ENCODE assay signal across 8 cellular contexts in genomic region chr10:86756511-86757109, GRCh38. TPM values are rescaled to one million over a fixed set of nuclear protein-coding genes. Genes with fewer than 3 reads are reported as not detected.
DNase-seq lines count a peak whose midpoint lies in the region; ATAC-seq, FAIRE-seq and TF ChIP-seq lines count a peak whose summit lies in the region.

TSS of gene BMPR1A (plus strand) at chr10:86756619. CDS start at chr10:86876019, 119,400 bp downstream.

- H3K27ac Mint-ChIP-seq in natural killer cell treated with Interleukin-12 subunit alpha and Interleukin-12 subunit beta and Interleukin-15 and Interleukin-18, amount 100 ng/mL, for 72 hours: peak within 1 kb of the TSS; percentile 60 to 62

- H3K36me3 Mint-ChIP-seq in natural killer cell treated with Interleukin-12 subunit alpha and Interleukin-12 subunit beta and Interleukin-15 and Interleukin-18, amount 100 ng/mL, for 72 hours: peaks cover 10% of the 10 kb centered on the region

- DNase-seq in GM18507 (ENCODE audit: extremely low spot score, insufficient read length, low read depth): no peak
- DNase-seq in natural killer cell treated with Interleukin-12 subunit alpha and Interleukin-12 subunit beta and Interleukin-15 and Interleukin-18, amount 100 ng/mL, for 72 hours (ENCODE audit: low spot score): no peak
- no peak for DNase-seq in NCI-H345 (lab: John Stamatoyannopoulos, UW)
- DNase-seq in inferior parietal cortex (ENCODE audit: extremely low spot score): no peak

- 0 out of 2 replicates have a peak, but pooled peaks have one; percentile 18 for TF ChIP-seq POLR2A in Raji (IDR thresholded peaks at IDR 0.05; ENCODE audit: insufficient read depth, low read depth, low read length)

- H3K4me3 Mint-ChIP-seq in natural killer cell treated with Interleukin-12 subunit alpha and Interleukin-12 subunit beta and Interleukin-15 and Interleukin-18, amount 100 ng/mL, for 72 hours: peak within 1 kb of the TSS; percentile 89

- H3K79me2 ChIP-seq in ACC112 (ENCODE audit: control insufficient read depth, insufficient read depth, low read length, unreplicated experiment): peaks cover 77% of the 10 kb centered on the region

- H3K4me1 Mint-ChIP-seq in natural killer cell treated with Interleukin-12 subunit alpha and Interleukin-12 subunit beta and Interleukin-15 and Interleukin-18, amount 100 ng/mL, for 72 hours (ENCODE audit: low read depth in 2 of 2): peaks cover 32 to 37% of the 10 kb centered on the region in 2 donors

- no peaks in the 10 kb centered on the region for H3K9me3 ChIP-seq in esophagus (ENCODE audit: control insufficient read depth in 2 of 2, insufficient read depth in 1 of 2, low read depth in 1 of 2, low read length in 1 of 2)

- no peaks in the 10 kb centered on the region for H3K27me3 ChIP-seq in ACC112 (ENCODE audit: insufficient read depth, low read length)
- H3K27me3 ChIP-seq in esophagus (ENCODE audit: control insufficient read depth in 1 of 2, insufficient read depth in 2 of 2, low read length in 2 of 2): no peaks in the 10 kb centered on the region

- H3K4me3 ChIP-seq in ACC112 (ENCODE audit: low read depth, low read length) (peak within 1 kb of the TSS; percentile 94), esophagus (ENCODE audit: low read depth in 1 of 2, low read length in 2 of 2) (peak within 1 kb of the TSS; percentile 86 to 96)

- H3K36me3 ChIP-seq in ACC112 (ENCODE audit: insufficient read depth, low read length): no peaks in the 10 kb centered on the region
- H3K36me3 ChIP-seq in esophagus (ENCODE audit: control insufficient read depth in 2 of 2, insufficient read depth in 2 of 2, low read length in 1 of 2): no peaks in the 10 kb centered on the region

- peaks cover 9% of the 10 kb centered on the region for H3K4me1 ChIP-seq in ACC112 (ENCODE audit: control insufficient read depth, insufficient read depth, low read length, unreplicated experiment)
- H3K4me1 ChIP-seq in esophagus (ENCODE audit: control insufficient read depth in 2 of 2, insufficient read depth in 2 of 2, low read length in 1 of 2): no peaks in the 10 kb centered on the region

- no peaks in the 10 kb centered on the region for H3K9me3 Mint-ChIP-seq in natural killer cell treated with Interleukin-12 subunit alpha and Interleukin-12 subunit beta and Interleukin-15 and Interleukin-18, amount 100 ng/mL, for 72 hours

- H2AFZ ChIP-seq in ACC112 (ENCODE audit: low read length, unreplicated experiment): peak within 1 kb of the TSS; percentile 90

- WGBS in esophagus, 2 donors: 0 to 2% methylated on average over 31 to 85 of the region's 85 CpGs

- peak within 1 kb of the TSS; percentile 87 for H3K27ac ChIP-seq in ACC112 (ENCODE audit: low read depth, low read length)
- peak within 1 kb of the TSS; percentile 88 for H3K27ac ChIP-seq in esophagus (ENCODE audit: low read depth in 2 of 2, low read length in 1 of 2)

- ATAC-seq in HG02970 (IDR thresholded peaks at IDR 0.05; ENCODE audit: low FRiP score, unreplicated experiment): peak; percentile 19
- peak; percentile 26 to 65 for ATAC-seq in natural killer cell treated with Interleukin-12 subunit alpha and Interleukin-12 subunit beta and Interleukin-15 and Interleukin-18, amount 100 ng/mL, for 72 hours

- peaks cover 18 to 26% of the 10 kb centered on the region in 2 donors for H3K27me3 Mint-ChIP-seq in natural killer cell treated with Interleukin-12 subunit alpha and Interleukin-12 subunit beta and Interleukin-15 and Interleukin-18, amount 100 ng/mL, for 72 hours

- FAIRE-seq in GM18507 (lab: Jason Lieb, UNC): peak; percentile 67

RNA-seq across cellular contexts. Expression of gene BMPR1A, which starts in this region (rescaled TPM):
- polyA plus RNA-seq in esophagus: 1 to 10 TPM; 2.5 to 6.8 TPM
- total RNA-seq in natural killer cell treated with Interleukin-12 subunit alpha and Interleukin-12 subunit beta and Interleukin-15 and Interleukin-18, amount 100 ng/mL, for 72 hours: 10 to 100 TPM in 1 of 2 donors, 1 to 10 TPM in 1; 8.2 to 11.5 TPM
